ENCODE assay signal across 15 cellular contexts in genomic region chr17:60356947-60357346, GRCh38. TPM values are rescaled to one million over a fixed set of nuclear protein-coding genes. Genes with fewer than 3 reads are reported as not detected.
DNase-seq lines count a peak whose midpoint lies in the region; ATAC-seq and TF ChIP-seq lines count a peak whose summit lies in the region.
"Had no signal": no experiment of that assay in that cellular context is flagged by ENCODE, and none has a peak within 500 bp of the region (broad histone marks: within the 10 kb centered on the region; RNA-seq: fewer than 3 reads in every experiment).

No MANE protein-coding gene starts in this region.

- no peak for DNase-seq in activated CD8-positive, alpha-beta memory T cell treated with anti-CD3 and anti-CD28 coated beads, Interleukin-2, amount 10 ng/mL, durations not matched to agents 7 days and 5 days
- DNase-seq in activated CD8-positive, alpha-beta memory T cell treated with anti-CD3 and anti-CD28 coated beads, Interleukin-2, amount 50 U/mL, for 48 hours = no peak
- DNase-seq in T-helper 17 cell (no peak), fibroblast of gingiva (ENCODE audit: low read depth) (peak; percentile 27), endothelial cell (ENCODE audit: low spot score) (no peak), cerebellum (ENCODE audit: low spot score) (no peak), D341Med (ENCODE audit: low spot score) (no peak)
- DNase-seq in stimulated activated effector memory CD8-positive, alpha-beta T cell treated with anti-CD3 and anti-CD28 coated beads, Interleukin-12 subunit alpha, Interleukin-12 subunit beta, amount 100 ng/mL, for 72 hours (ENCODE audit: low spot score in 2 of 2) = no peak
- DNase-seq: activated CD4-positive, alpha-beta T cell treated with anti-CD3 and anti-CD28 coated beads, Interleukin-2, amount 10 ng/mL, durations not matched to agents 7 days and 5 days; DMS 273 treated with DMSO at 0.1 percent for 48 hours; NCI-H1092 treated with DMSO at 0.1 percent for 48 hours; NCI-H446; pancreas; Peyer's patch had no signal

- H3K36me3 Mint-ChIP-seq in activated CD8-positive, alpha-beta memory T cell treated with anti-CD3 and anti-CD28 coated beads, Interleukin-2, amount 10 ng/mL, durations not matched to agents 7 days and 5 days = peaks cover 7% of the 10 kb centered on the region
- H3K36me3 Mint-ChIP-seq in T-helper 17 cell (ENCODE audit: low read depth) (no peaks in the 10 kb centered on the region), endothelial cell (ENCODE audit: low read depth, unreplicated experiment) (no peaks in the 10 kb centered on the region)
- H3K36me3 Mint-ChIP-seq in stimulated activated effector memory CD8-positive, alpha-beta T cell treated with anti-CD3 and anti-CD28 coated beads, Interleukin-12 subunit alpha, Interleukin-12 subunit beta, amount 100 ng/mL, for 72 hours = peaks cover 5% of the 10 kb centered on the region

- H3K9me3 ChIP-seq in T-helper 17 cell (ENCODE audit: control insufficient read depth, low read length, poor library complexity, severe bottlenecking) = no peaks in the 10 kb centered on the region
- H3K9me3 ChIP-seq: pancreas, Peyer's patch, thoracic aorta had no signal

- TF ChIP-seq CTCF in endothelial cell (IDR thresholded peaks at IDR 0.05; ENCODE audit: unreplicated experiment) = no peak

- H3K27ac Mint-ChIP-seq in activated CD8-positive, alpha-beta memory T cell treated with anti-CD3 and anti-CD28 coated beads, Interleukin-2, amount 10 ng/mL, durations not matched to agents 7 days and 5 days = peak overlapping the region; percentile 84
- H3K27ac Mint-ChIP-seq in T-helper 17 cell (peak overlapping the region; percentile 25), endothelial cell (ENCODE audit: unreplicated experiment) (no peak overlapping the region)
- peak overlapping the region; percentile 61 for H3K27ac Mint-ChIP-seq in stimulated activated effector memory CD8-positive, alpha-beta T cell treated with anti-CD3 and anti-CD28 coated beads, Interleukin-12 subunit alpha, Interleukin-12 subunit beta, amount 100 ng/mL, for 72 hours

- no peaks in the 10 kb centered on the region for H3K27me3 Mint-ChIP-seq in activated CD8-positive, alpha-beta memory T cell treated with anti-CD3 and anti-CD28 coated beads, Interleukin-2, amount 10 ng/mL, durations not matched to agents 7 days and 5 days
- no peaks in the 10 kb centered on the region for H3K27me3 Mint-ChIP-seq in T-helper 17 cell
- H3K27me3 Mint-ChIP-seq in endothelial cell (ENCODE audit: unreplicated experiment) = no peaks in the 10 kb centered on the region
- H3K27me3 Mint-ChIP-seq: activated CD4-positive, alpha-beta T cell treated with anti-CD3 and anti-CD28 coated beads, Interleukin-2, amount 10 ng/mL, durations not matched to agents 7 days and 5 days had no signal

- CTCF ChIA-PET in activated CD8-positive, alpha-beta memory T cell treated with anti-CD3 and anti-CD28 coated beads, Interleukin-2, amount 10 ng/mL, durations not matched to agents 7 days and 5 days (lab: Charles Lee) = interaction anchor here (2.1 kb wide), 1 partner anchor 15 kb away, joined by 5 read pairs; no protein-coding TSS in a partner anchor

- H3K4me1 Mint-ChIP-seq in activated CD8-positive, alpha-beta memory T cell treated with anti-CD3 and anti-CD28 coated beads, Interleukin-2, amount 10 ng/mL, durations not matched to agents 7 days and 5 days = peaks cover 42% of the 10 kb centered on the region
- H3K4me1 Mint-ChIP-seq in T-helper 17 cell (peaks cover 20% of the 10 kb centered on the region), endothelial cell (ENCODE audit: unreplicated experiment) (peaks cover 3% of the 10 kb centered on the region)
- H3K4me1 Mint-ChIP-seq in stimulated activated effector memory CD8-positive, alpha-beta T cell treated with anti-CD3 and anti-CD28 coated beads, Interleukin-12 subunit alpha, Interleukin-12 subunit beta, amount 100 ng/mL, for 72 hours = peaks cover 46% of the 10 kb centered on the region

- no peak overlapping the region for H3K4me3 Mint-ChIP-seq in activated CD8-positive, alpha-beta memory T cell treated with anti-CD3 and anti-CD28 coated beads, Interleukin-2, amount 10 ng/mL, durations not matched to agents 7 days and 5 days
- H3K4me3 Mint-ChIP-seq in T-helper 17 cell (no peak overlapping the region), endothelial cell (ENCODE audit: unreplicated experiment) (no peak overlapping the region)
- H3K4me3 Mint-ChIP-seq in stimulated activated effector memory CD8-positive, alpha-beta T cell treated with anti-CD3 and anti-CD28 coated beads, Interleukin-12 subunit alpha, Interleukin-12 subunit beta, amount 100 ng/mL, for 72 hours = peak overlapping the region; percentile 54
- H3K4me3 Mint-ChIP-seq: activated CD4-positive, alpha-beta T cell treated with anti-CD3 and anti-CD28 coated beads, Interleukin-2, amount 10 ng/mL, durations not matched to agents 7 days and 5 days had no signal

- H3K9me3 Mint-ChIP-seq in activated CD8-positive, alpha-beta memory T cell treated with anti-CD3 and anti-CD28 coated beads, Interleukin-2, amount 10 ng/mL, durations not matched to agents 7 days and 5 days (ENCODE audit: low read depth) = no peaks in the 10 kb centered on the region
- no peaks in the 10 kb centered on the region for H3K9me3 Mint-ChIP-seq in stimulated activated effector memory CD8-positive, alpha-beta T cell treated with anti-CD3 and anti-CD28 coated beads, Interleukin-12 subunit alpha, Interleukin-12 subunit beta, amount 100 ng/mL, for 72 hours
- no peaks in the 10 kb centered on the region for H3K9me3 Mint-ChIP-seq in endothelial cell (ENCODE audit: unreplicated experiment)

- no peak for ATAC-seq in activated CD8-positive, alpha-beta memory T cell treated with anti-CD3 and anti-CD28 coated beads, Interleukin-2, amount 10 ng/mL, durations not matched to agents 7 days and 5 days
- ATAC-seq in T-helper 17 cell = no peak
- ATAC-seq in stimulated activated effector memory CD8-positive, alpha-beta T cell treated with anti-CD3 and anti-CD28 coated beads, Interleukin-12 subunit alpha, Interleukin-12 subunit beta, amount 100 ng/mL, for 72 hours = peak; percentile 42

RNA-seq across cellular contexts. Expression of gene USP32, which starts 35.0 kb away (rescaled TPM):
- 10 to 100 TPM; 33.4 to 40.4 TPM for total RNA-seq in activated CD8-positive, alpha-beta memory T cell treated with anti-CD3 and anti-CD28 coated beads, Interleukin-2, amount 10 ng/mL, durations not matched to agents 7 days and 5 days
- total RNA-seq in T-helper 17 cell = 10 to 100 TPM; 27.5 to 34.2 TPM
- total RNA-seq in endothelial cell (ENCODE audit: unreplicated experiment) = 37.4 TPM
- total RNA-seq in cerebellum = 78.8 TPM
